Comparison of ENCODE assay signal across 22 cellular contexts in genomic region chr6:24874776-24875175, GRCh38.
DNase-seq lines count a peak whose midpoint lies in the region; ATAC-seq and TF ChIP-seq lines count a peak whose summit lies in the region.
"Had no signal": no experiment of that assay in that cellular context is flagged by ENCODE, and none has a peak within 500 bp of the region (broad histone marks: within the 10 kb centered on the region; RNA-seq: fewer than 3 reads in every experiment).

No MANE protein-coding gene starts in this region.

- H3K27me3 ChIP-seq in SK-N-SH (ENCODE audit: insufficient read depth) (no peaks in the 10 kb centered on the region), GM23248 (replicated peaks; ENCODE audit: insufficient read depth) (no peaks in the 10 kb centered on the region), prostate gland (replicated peaks; ENCODE audit: insufficient read depth) (no peaks in the 10 kb centered on the region)
- no peaks in the 10 kb centered on the region for H3K27me3 ChIP-seq in CD4-positive, alpha-beta T cell (ENCODE audit: control insufficient read depth, insufficient read depth, low read length)

- peaks cover 100% of the 10 kb centered on the region for H3K36me3 Mint-ChIP-seq in CD4-positive, alpha-beta T cell (ENCODE audit: low read depth)
- peaks cover 31% of the 10 kb centered on the region for H3K36me3 Mint-ChIP-seq in activated naive CD8-positive, alpha-beta T cell
- H3K36me3 Mint-ChIP-seq in natural killer cell = peaks cover 32% of the 10 kb centered on the region

- peaks cover 82% of the 10 kb centered on the region for H3K4me1 Mint-ChIP-seq in CD4-positive, alpha-beta T cell (ENCODE audit: low read depth)
- peaks cover 74% of the 10 kb centered on the region for H3K4me1 Mint-ChIP-seq in activated naive CD8-positive, alpha-beta T cell (ENCODE audit: low read depth)
- H3K4me1 Mint-ChIP-seq in natural killer cell = peaks cover 58 to 59% of the 10 kb centered on the region in 2 donors

- no peak for ATAC-seq in SK-N-SH treated with all-trans-retinoic acid at 6 μM for 48 hours
- no peak for ATAC-seq in CD4-positive, alpha-beta T cell (ENCODE audit: poor library complexity)
- ATAC-seq in natural killer cell = peak in 1 of 3 donors; percentile 63
- no peak for ATAC-seq in esophagus mucosa

- H3K27ac Mint-ChIP-seq in CD4-positive, alpha-beta T cell = peak overlapping the region; percentile 97
- peak overlapping the region; percentile 90 for H3K27ac Mint-ChIP-seq in activated naive CD8-positive, alpha-beta T cell
- H3K27ac Mint-ChIP-seq in natural killer cell = peak overlapping the region; percentile 90 to 93

- H3K9me3 ChIP-seq in SK-N-SH (no peaks in the 10 kb centered on the region), GM23248 (ENCODE audit: low read depth) (no peaks in the 10 kb centered on the region), prostate gland (no peaks in the 10 kb centered on the region)
- H3K9me3 ChIP-seq in CD4-positive, alpha-beta T cell (ENCODE audit: control insufficient read depth, low read length) = no peaks in the 10 kb centered on the region

- H3K36me3 ChIP-seq in SK-N-SH (replicated peaks in 1 of 2; ENCODE audit: control insufficient read depth in 1 of 2, insufficient read depth in 2 of 2, low read length in 1 of 2) = no peaks in the 10 kb centered on the region
- 0 out of 2 replicates have a peak, but pooled peaks cover 4% of the 10 kb centered on the region for H3K36me3 ChIP-seq in GM23248 (ENCODE audit: low read depth)
- no peaks in the 10 kb centered on the region for H3K36me3 ChIP-seq in prostate gland

- POLR2A ChIA-PET in SK-N-SH (lab: Yijun Ruan, JAX) = no interaction called here
- POLR2A ChIA-PET in CD4-positive, alpha-beta T cell (lab: Charles Lee) = interaction anchor here (0.7 to 1.4 kb wide), 5 partner anchors 10 to 117 kb away, joined by 3 to 5 read pairs (median 3); no protein-coding TSS in a partner anchor

- CTCF ChIA-PET in SK-N-SH (lab: Yijun Ruan, JAX) = interaction anchor here (0.6 to 3.1 kb wide), 5 partner anchors 8 to 681 kb away, joined by 3 to 18 read pairs (median 4); no protein-coding TSS in a partner anchor
- CTCF ChIA-PET in CD4-positive, alpha-beta T cell (lab: Charles Lee) = interaction anchor here (1.1 to 2.5 kb wide), 3 partner anchors 8 to 117 kb away, joined by 3 to 9 read pairs (median 3); no protein-coding TSS in a partner anchor

- H3K9me2 ChIP-seq in SK-N-SH = no peaks in the 10 kb centered on the region
- H3K9me2 ChIP-seq in GM23248 (ENCODE audit: insufficient read depth) = no peaks in the 10 kb centered on the region

- H3K4me2 ChIP-seq in SK-N-SH (no peak overlapping the region), GM23248 (ENCODE audit: unreplicated experiment) (no peak overlapping the region)
- H3K4me2 ChIP-seq: PC-9 had no signal

- intact Hi-C loops in CD4-positive, alpha-beta T cell (cut with DNase I, micrococcal nuclease) = no loop called here
- intact Hi-C loops in natural killer cell (cut with micrococcal nuclease) (no loop called here), prostate gland (cut with DNase I) (no loop called here)

- H2AFZ ChIP-seq in SK-N-SH (ENCODE audit: low read depth) (no peak overlapping the region), GM23248 (no peak overlapping the region)
- H2AFZ ChIP-seq: PC-9 had no signal

- peak; percentile 42 for DNase-seq in SK-N-SH
- no peak for DNase-seq in CD4-positive, alpha-beta T cell
- no peak for DNase-seq in natural killer cell
- DNase-seq in GM23248 = no peak
- no peak for DNase-seq in prostate gland (ENCODE audit: low spot score)
- DNase-seq: C1 segment of cervical spinal cord, Caco-2, DMS153, EL, H9, IMR-90, Kasumi-1, MM.1S, NCI-H1092 treated with DMSO at 0.1 percent for 48 hours, NCI-H2081 treated with DMSO at 0.1 percent for 48 hours, NCI-H510A treated with DMSO at 0.1 percent for 48 hours, NCI-H82, PC-9 had no signal

- H4K20me1 ChIP-seq in SK-N-SH (ENCODE audit: insufficient read depth) (no peaks in the 10 kb centered on the region), GM23248 (ENCODE audit: insufficient read depth) (no peaks in the 10 kb centered on the region)

- no peaks in the 10 kb centered on the region for H3K79me2 ChIP-seq in SK-N-SH (ENCODE audit: insufficient read depth)
- no peaks in the 10 kb centered on the region for H3K79me2 ChIP-seq in GM23248 (ENCODE audit: insufficient read depth)

- no peaks in the 10 kb centered on the region for H3K9me3 Mint-ChIP-seq in CD4-positive, alpha-beta T cell
- H3K9me3 Mint-ChIP-seq in activated naive CD8-positive, alpha-beta T cell (ENCODE audit: low read depth) = no peaks in the 10 kb centered on the region
- no peaks in the 10 kb centered on the region for H3K9me3 Mint-ChIP-seq in natural killer cell
- H3K9me3 Mint-ChIP-seq: H9 had no signal

- no peak overlapping the region for H3K9ac ChIP-seq in SK-N-SH
- no peak overlapping the region for H3K9ac ChIP-seq in GM23248

- WGBS in SK-N-SH (ENCODE audit: low lambda C conversion rate) = 42% methylated on average over 7 of the region's 7 CpGs
- 84 to 94% methylated on average over 7 of the region's 7 CpGs for WGBS in GM23248 (ENCODE audit: low coverage in 1 of 2, low lambda C conversion rate in 2 of 2, missing lambda C conversion rate in 2 of 2), 2 experiments
- WGBS in prostate gland = 88% methylated on average over 7 of the region's 7 CpGs

- in situ Hi-C loops in GM23248 (cut with MboI) = loop anchor here (25.0 kb wide), 1 partner anchor 738 kb away; no protein-coding TSS in a partner anchor

- no peaks in the 10 kb centered on the region for H3K27me3 Mint-ChIP-seq in CD4-positive, alpha-beta T cell
- H3K27me3 Mint-ChIP-seq in activated naive CD8-positive, alpha-beta T cell = no peaks in the 10 kb centered on the region
- H3K27me3 Mint-ChIP-seq in natural killer cell (ENCODE audit: low read depth in 2 of 2) = no peaks in the 10 kb centered on the region

- no peak for TF ChIP-seq CTCF in SK-N-SH (IDR thresholded peaks at IDR 0.05)
- no peak for TF ChIP-seq CTCF in CD4-positive, alpha-beta T cell (IDR thresholded peaks at IDR 0.05)
- TF ChIP-seq CTCF in natural killer cell (IDR thresholded peaks at IDR 0.05) = no peak
- no peak for TF ChIP-seq CTCF in prostate gland (IDR thresholded peaks at IDR 0.05)

- H3K4me1 ChIP-seq in SK-N-SH (ENCODE audit: control insufficient read depth in 1 of 2, insufficient read depth in 2 of 2, low read depth in 1 of 2, low read length in 1 of 2) (peaks cover 0 to 6% of the 10 kb centered on the region in 2 experiments; a peak in 2 of 4 replicates), GM23248 (ENCODE audit: insufficient read depth) (no peaks in the 10 kb centered on the region), prostate gland (replicated peaks) (no peaks in the 10 kb centered on the region)

- peak in 1 of 2 experiments; percentile 61; a peak in 1 of 4 replicates for TF ChIP-seq EP300 in SK-N-SH (IDR thresholded peaks at IDR 0.05; ENCODE audit: borderline replicate concordance in 1 of 2, low read depth in 1 of 2, low read length in 1 of 2)

- no peak for TF ChIP-seq POLR2A in prostate gland (IDR thresholded peaks at IDR 0.05)

- H3F3A ChIP-seq in SK-N-SH (replicated peaks; ENCODE audit: insufficient read depth) (peaks cover 2% of the 10 kb centered on the region), GM23248 (ENCODE audit: insufficient read depth) (no peaks in the 10 kb centered on the region)

- no peak for TF ChIP-seq RAD21 in SK-N-SH (IDR thresholded peaks at IDR 0.05; ENCODE audit: low read length)

- H3K4me3 ChIP-seq in SK-N-SH (ENCODE audit: low read depth in 2 of 2, low read length in 1 of 2) = no peak overlapping the region
- no peak overlapping the region for H3K4me3 ChIP-seq in GM23248
- H3K4me3 ChIP-seq in prostate gland = no peak overlapping the region
- H3K4me3 ChIP-seq: PC-9 had no signal

- no peak overlapping the region for H3K4me3 Mint-ChIP-seq in CD4-positive, alpha-beta T cell
- no peak overlapping the region for H3K4me3 Mint-ChIP-seq in activated naive CD8-positive, alpha-beta T cell
- no peak overlapping the region for H3K4me3 Mint-ChIP-seq in natural killer cell
- H3K4me3 Mint-ChIP-seq: H9 had no signal

- no peak overlapping the region for H3K27ac ChIP-seq in SK-N-SH (ENCODE audit: low read depth in 2 of 2, low read length in 1 of 2)
- H3K27ac ChIP-seq in CD4-positive, alpha-beta T cell (ENCODE audit: low read depth, low read length) = no peak overlapping the region
- no peak overlapping the region for H3K27ac ChIP-seq in GM23248
- no peak overlapping the region for H3K27ac ChIP-seq in prostate gland
- H3K27ac ChIP-seq: 22Rv1, PC-9 had no signal

TF ChIP-seq in SK-N-SH, 30 proteins besides CTCF, POLR2A, EP300 and RAD21:
- TF ChIP-seq FOSL2 (IDR thresholded peaks at IDR 0.05; ENCODE audit: borderline replicate concordance, low read depth) (no peak), GATA2 (CRISPR knock-in tag; IDR thresholded peaks at IDR 0.05) (peak; percentile 68)

TF ChIP-seq in SK-N-SH treated with all-trans-retinoic acid at 6 μM for 48 hours, 23 proteins besides CTCF, POLR2A, EP300 and RAD21 (continues in another document):
- no peak for TF ChIP-seq POU6F1 (CRISPR knock-in tag; IDR thresholded peaks at IDR 0.05; ENCODE audit: borderline replicate concordance, low read depth)
- no peak for TF ChIP-seq ESRRG (CRISPR knock-in tag; IDR thresholded peaks at IDR 0.05)
- no peak for TF ChIP-seq ZNF70 (CRISPR knock-in tag; IDR thresholded peaks at IDR 0.05)
